ENCODE assay signal across 8 cellular contexts in the genomic region with DNA sequence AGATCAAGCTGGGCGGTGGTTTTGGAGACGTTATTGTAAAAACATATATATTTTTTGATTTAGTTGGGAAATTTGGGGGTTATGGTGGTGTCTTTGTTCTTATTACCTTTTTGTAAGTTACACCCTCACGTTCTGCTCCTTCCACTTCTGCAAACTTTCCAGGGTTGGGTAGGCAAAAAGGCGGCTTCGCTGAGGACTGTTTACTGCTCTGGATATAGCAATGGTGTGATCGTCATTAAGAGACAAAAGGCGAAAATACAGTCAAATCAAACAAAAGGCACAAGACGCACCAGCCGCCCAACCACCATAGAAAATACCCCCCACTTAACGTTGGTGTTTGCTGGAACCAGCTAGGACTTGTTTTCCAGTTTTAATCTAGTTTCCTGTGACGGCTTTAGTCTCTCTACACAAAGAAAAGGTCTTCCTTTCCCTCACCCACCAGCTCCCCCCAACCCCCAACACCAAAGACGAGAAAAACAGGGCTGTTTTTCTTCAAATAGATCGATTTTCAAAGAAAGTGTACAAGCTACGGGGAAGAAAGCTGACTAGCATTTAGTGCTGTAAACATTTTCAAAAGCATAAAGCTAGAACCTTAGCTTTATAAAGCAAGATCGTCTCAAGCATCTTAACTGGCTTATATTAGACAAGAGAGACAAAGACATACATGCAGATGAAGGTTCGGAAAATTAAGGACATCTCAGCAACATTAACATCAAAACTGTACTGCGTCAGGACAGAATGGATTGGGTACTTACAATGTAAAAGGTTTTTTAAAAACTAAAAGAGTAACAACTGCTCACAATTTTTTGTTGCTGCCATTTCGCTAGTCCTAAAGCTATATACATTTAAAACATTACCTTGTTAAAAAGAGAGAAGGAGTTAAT. TPM values are rescaled to one million over a fixed set of nuclear protein-coding genes. Genes with fewer than 3 reads are reported as not detected.
A peak's percentile ranks its signal among the peaks of the same experiment; 100 is the strongest.
DNase-seq lines count a peak whose midpoint lies in the region; ATAC-seq and TF ChIP-seq lines count a peak whose summit lies in the region.

No MANE protein-coding gene starts in this region.

- TF ChIP-seq EP300 in sigmoid colon (IDR thresholded peaks at IDR 0.05), result no peak

- H3K9me3 ChIP-seq in cardiac muscle cell (ENCODE audit: low read depth) (no peaks in the 10 kb centered on the region), hepatocyte (ENCODE audit: low read depth) (no peaks in the 10 kb centered on the region), sigmoid colon (no peaks in the 10 kb centered on the region)

- peak overlapping the region; percentile 98 for H3K27ac Mint-ChIP-seq in activated naive CD8-positive, alpha-beta T cell treated with anti-CD3 and anti-CD28 coated beads, Interleukin-2, amount 10 ng/mL, durations not matched to agents 7 days and 5 days

- H3K4me1 ChIP-seq in cardiac muscle cell (ENCODE audit: low read depth) (peaks cover 24% of the 10 kb centered on the region), hepatocyte (ENCODE audit: insufficient read depth) (peaks cover 42% of the 10 kb centered on the region), sigmoid colon (peaks cover 0 to 50% (median 46%) of the 10 kb centered on the region in 4 donors)

- peak overlapping the region; percentile 89 for H3K4me3 Mint-ChIP-seq in activated naive CD8-positive, alpha-beta T cell treated with anti-CD3 and anti-CD28 coated beads, Interleukin-2, amount 10 ng/mL, durations not matched to agents 7 days and 5 days

- H3K79me2 ChIP-seq in hepatocyte, result peaks cover 72% of the 10 kb centered on the region

- no peak overlapping the region for H2AFZ ChIP-seq in hepatocyte

- no peaks in the 10 kb centered on the region for H3K36me3 ChIP-seq in cardiac muscle cell
- no peaks in the 10 kb centered on the region for H3K36me3 ChIP-seq in hepatocyte (replicated peaks; ENCODE audit: insufficient read depth, low read depth)
- no peaks in the 10 kb centered on the region for H3K36me3 ChIP-seq in sigmoid colon

- POLR2A ChIA-PET in activated naive CD8-positive, alpha-beta T cell treated with anti-CD3 and anti-CD28 coated beads, Interleukin-2, amount 10 ng/mL, durations not matched to agents 7 days and 5 days (lab: Charles Lee), result interaction anchor here (0.6 to 31.1 kb wide), 11 partner anchors 1 to 842 kb away, joined by 3 to 931 read pairs (median 5); a partner anchor contains a TSS

- no peaks in the 10 kb centered on the region for H3K27me3 Mint-ChIP-seq in activated naive CD8-positive, alpha-beta T cell treated with anti-CD3 and anti-CD28 coated beads, Interleukin-2, amount 10 ng/mL, durations not matched to agents 7 days and 5 days

- H3K4me3 ChIP-seq in cardiac muscle cell (peak overlapping the region; percentile 89), hepatocyte (peak overlapping the region; percentile 30), sigmoid colon (peak overlapping the region; percentile 63 to 81 (median 78))

- H3K9me3 Mint-ChIP-seq in activated naive CD8-positive, alpha-beta T cell treated with anti-CD3 and anti-CD28 coated beads, Interleukin-2, amount 10 ng/mL, durations not matched to agents 7 days and 5 days, result no peaks in the 10 kb centered on the region

- no peak for ATAC-seq in Right ventricle myocardium superior (ENCODE audit: poor library complexity)
- no peak for ATAC-seq in activated naive CD8-positive, alpha-beta T cell treated with anti-CD3 and anti-CD28 coated beads, Interleukin-2, amount 10 ng/mL, durations not matched to agents 7 days and 5 days (ENCODE audit: low read depth)
- no peak for ATAC-seq in HG02938 (IDR thresholded peaks at IDR 0.05; ENCODE audit: unreplicated experiment)
- ATAC-seq in HG03457 (IDR thresholded peaks at IDR 0.05; ENCODE audit: unreplicated experiment), result no peak

- peaks cover 31% of the 10 kb centered on the region for H3K4me1 Mint-ChIP-seq in activated naive CD8-positive, alpha-beta T cell treated with anti-CD3 and anti-CD28 coated beads, Interleukin-2, amount 10 ng/mL, durations not matched to agents 7 days and 5 days

- WGBS in hepatocyte (ENCODE audit: low lambda C conversion rate, missing lambda C conversion rate), result 3% methylated on average over 18 of the region's 18 CpGs
- 1% methylated on average over 18 of the region's 18 CpGs for WGBS in sigmoid colon, 2 donors

- peak overlapping the region; percentile 100 for H3K27ac ChIP-seq in cardiac muscle cell
- H3K27ac ChIP-seq in hepatocyte, result peak overlapping the region; percentile 100
- H3K27ac ChIP-seq in sigmoid colon, result peak overlapping the region; percentile 100

- intact Hi-C loops in Right ventricle myocardium superior (cut with DNase I), result no loop called here
- intact Hi-C loops in sigmoid colon (cut with DNase I), result loop anchor here (10.0 kb wide), 1 partner anchor 263 kb away; no protein-coding TSS in a partner anchor

- no peak for TF ChIP-seq CTCF in cardiac muscle cell (IDR thresholded peaks at IDR 0.05; ENCODE audit: low read depth, low read length)
- no peak for TF ChIP-seq CTCF in hepatocyte (IDR thresholded peaks at IDR 0.05; ENCODE audit: poor library complexity)
- no peak for TF ChIP-seq CTCF in sigmoid colon (IDR thresholded peaks at IDR 0.05)

- H4K20me1 ChIP-seq in hepatocyte (ENCODE audit: insufficient read depth, poor library complexity, severe bottlenecking), result peaks cover 23% of the 10 kb centered on the region

- H3K4me2 ChIP-seq in hepatocyte, result peak overlapping the region; percentile 96

- no peaks in the 10 kb centered on the region for H3K27me3 ChIP-seq in cardiac muscle cell
- H3K27me3 ChIP-seq in hepatocyte, result no peaks in the 10 kb centered on the region
- H3K27me3 ChIP-seq in sigmoid colon, result no peaks in the 10 kb centered on the region

- TF ChIP-seq POLR2A in sigmoid colon (IDR thresholded peaks at IDR 0.05), result no peak

- no peaks in the 10 kb centered on the region for H3K9me2 ChIP-seq in hepatocyte (replicated peaks; ENCODE audit: insufficient read depth)

- DNase-seq in cardiac muscle cell (ENCODE audit: low read depth in 1 of 2, low spot score in 1 of 2) (peak in 1 of 2 donors; percentile 77), Right ventricle myocardium superior (no peak), NOMO-1 treated with dmso at 0.1 percent for 144 hours (lab: John Stamatoyannopoulos, UW; ENCODE audit: unreplicated experiment) (peak; percentile 49), hepatocyte (ENCODE audit: low spot score) (no peak), sigmoid colon (no peak)
- no peak for DNase-seq in activated naive CD8-positive, alpha-beta T cell treated with anti-CD3 and anti-CD28 coated beads, Interleukin-2, amount 10 ng/mL, durations not matched to agents 7 days and 5 days

- peaks cover 21% of the 10 kb centered on the region for H3K36me3 Mint-ChIP-seq in activated naive CD8-positive, alpha-beta T cell treated with anti-CD3 and anti-CD28 coated beads, Interleukin-2, amount 10 ng/mL, durations not matched to agents 7 days and 5 days

RNA-seq across cellular contexts. Expression of a gene that starts 2.0 kb away (rescaled TPM):
- total RNA-seq in cardiac muscle cell, result 8.0 and 15.1 TPM in 2 replicates
- polyA plus RNA-seq in cardiac muscle cell, result 2.4 and 3.8 TPM in 2 replicates
- 8.6 TPM for total RNA-seq in Right ventricle myocardium superior
- total RNA-seq in activated naive CD8-positive, alpha-beta T cell treated with anti-CD3 and anti-CD28 coated beads, Interleukin-2, amount 10 ng/mL, durations not matched to agents 7 days and 5 days, result 10 to 100 TPM; 45.0 to 46.8 TPM
- total RNA-seq in hepatocyte, result 2.7 and 3.8 TPM in 2 replicates
- polyA plus RNA-seq in hepatocyte, result 2.5 and 2.7 TPM in 2 replicates
- 10 to 100 TPM in 2 of 4 donors, 1 to 10 TPM in 2; 7.6 to 16.9 (median 11.4) TPM for total RNA-seq in sigmoid colon
- polyA plus RNA-seq in sigmoid colon, result 10 to 100 TPM in 1 of 3 donors, 1 to 10 TPM in 2; 2.4 to 16.0 (median 3.0) TPM

RNA-seq across cellular contexts. Expression of a gene that starts 8.4 kb away (rescaled TPM):
- total RNA-seq in cardiac muscle cell, result 30.0 and 56.3 TPM in 2 replicates
- polyA plus RNA-seq in cardiac muscle cell, result 21.5 and 27.4 TPM in 2 replicates
- 41.8 TPM for total RNA-seq in Right ventricle myocardium superior
- 100 to 1,000 TPM; 144 to 157 TPM for total RNA-seq in activated naive CD8-positive, alpha-beta T cell treated with anti-CD3 and anti-CD28 coated beads, Interleukin-2, amount 10 ng/mL, durations not matched to agents 7 days and 5 days
- 38.7 and 45.3 TPM in 2 replicates for total RNA-seq in hepatocyte
- polyA plus RNA-seq in hepatocyte, result 40.4 and 43.6 TPM in 2 replicates
- 10 to 100 TPM in 1 of 4 donors, 1 to 10 TPM in 3; 7.6 to 15.0 (median 8.1) TPM for total RNA-seq in sigmoid colon
- polyA plus RNA-seq in sigmoid colon, result 100 to 1,000 TPM in 1 of 3 donors, 10 to 100 TPM in 2; 35.4 to 132 (median 48.9) TPM

RNA-seq across cellular contexts. Expression of a gene that starts 56.8 kb away (rescaled TPM):
- total RNA-seq in cardiac muscle cell (not detected in 2 replicates), Right ventricle myocardium superior (2.7 TPM), hepatocyte (35.8 and 39.2 TPM in 2 replicates), sigmoid colon (1 to 10 TPM in 1 of 4 donors, under 1 TPM in 3; 0.27 to 2.8 (median 0.34) TPM)
- polyA plus RNA-seq in cardiac muscle cell (0.16 TPM in 1 of 2 replicates, not detected in the other), hepatocyte (9.2 and 20.9 TPM in 2 replicates), sigmoid colon (1 to 10 TPM in 1 of 3 donors, under 1 TPM in 1, not detected in 1; 0.86 to 2.4 TPM)
- not detected for total RNA-seq in activated naive CD8-positive, alpha-beta T cell treated with anti-CD3 and anti-CD28 coated beads, Interleukin-2, amount 10 ng/mL, durations not matched to agents 7 days and 5 days

Comparison
In these comparisons a context has a peak if more than half of its experiments do, and no peak if none do; other contexts are left out.
1. H3K4me3 ChIP-seq: peak in every context shown above with its lines; median percentile 89 in cardiac muscle cell; 78 in sigmoid colon; 30 in hepatocyte.